19 cellular contexts compared by ENCODE assay signal in the genomic region with DNA sequence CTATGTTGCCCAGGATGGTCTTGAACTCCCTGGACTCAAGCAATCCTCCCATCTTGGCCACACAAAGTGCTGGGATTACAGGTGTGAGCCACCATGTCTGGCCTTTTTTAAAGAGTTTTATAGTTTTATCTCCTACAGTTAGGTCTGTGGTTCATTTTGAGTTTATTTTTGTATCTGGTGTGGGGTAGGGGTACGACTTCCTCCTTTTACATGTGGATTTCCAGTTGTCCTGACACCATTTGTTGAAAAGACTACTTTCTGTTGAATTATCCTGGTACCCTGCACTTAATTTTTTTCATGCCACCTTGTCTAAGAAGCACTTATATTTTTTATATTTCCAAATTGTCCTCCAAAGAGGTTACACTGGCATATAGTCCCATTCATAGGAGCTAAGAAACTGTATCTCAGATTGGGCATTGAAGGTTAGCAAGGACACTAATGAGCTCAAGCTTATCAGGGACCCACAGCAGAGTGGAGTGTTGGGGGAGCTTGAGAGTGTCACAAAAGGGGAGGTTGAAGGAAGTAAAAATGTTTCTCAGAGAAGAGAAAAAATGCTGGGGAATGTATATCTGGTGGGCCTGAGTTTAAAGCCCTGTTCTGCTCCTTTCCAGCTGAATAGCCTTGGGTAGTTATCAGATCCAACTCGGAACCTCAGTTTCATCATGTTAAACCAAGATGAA. TPM values are rescaled to one million over a fixed set of nuclear protein-coding genes. Genes with fewer than 3 reads are reported as not detected.
A peak's percentile ranks its signal among the peaks of the same experiment; 100 is the strongest.
DNase-seq lines count a peak whose midpoint lies in the region; ATAC-seq lines count a peak whose summit lies in the region.
"Had no signal": no experiment of that assay in that cellular context is flagged by ENCODE, and none has a peak within 500 bp of the region (broad histone marks: within the 10 kb centered on the region; RNA-seq: fewer than 3 reads in every experiment).

No MANE protein-coding gene starts in this region.

- no peak overlapping the region for H3K9ac ChIP-seq in neuronal stem cell (ENCODE audit: low read depth, low read length, poor library complexity)

- peaks cover 0 to 3% of the 10 kb centered on the region in 2 donors for H3K9me3 ChIP-seq in neuronal stem cell (replicated peaks in 1 of 2; ENCODE audit: control insufficient read depth in 2 of 2, insufficient read depth in 1 of 2, low read depth in 1 of 2, low read length in 2 of 2)

- peaks cover 35% of the 10 kb centered on the region for H3K4me1 Mint-ChIP-seq in activated T-cell treated with anti-CD3 and anti-CD28 coated beads, Interleukin-2, amount 50 U/mL, for 24 hours (ENCODE audit: low read depth)
- peaks cover 33% of the 10 kb centered on the region for H3K4me1 Mint-ChIP-seq in activated T-cell treated with anti-CD3 and anti-CD28 coated beads, Interleukin-2, amount 50 U/mL, for 4 hours (ENCODE audit: low read depth)
- H3K4me1 Mint-ChIP-seq in activated T-helper 17 cell treated with anti-CD3 and anti-CD28 coated beads, Interleukin-2, amount 50 U/mL, for 72 hours: peaks cover 18% of the 10 kb centered on the region
- H3K4me1 Mint-ChIP-seq in stimulated activated naive B cell treated with anti-CD40 and anti-IgM and Interleukin-4, amounts not matched to agents 10 μg/mL and 1 μg/mL and 100 μg/mL, for 72 hours: peaks cover 24 to 35% of the 10 kb centered on the region in 2 donors

- H2AFZ ChIP-seq in neuronal stem cell (ENCODE audit: low read length): no peak overlapping the region
- H2AFZ ChIP-seq: GM23338 had no signal

- H3K27ac Mint-ChIP-seq in activated T-cell treated with anti-CD3 and anti-CD28 coated beads, Interleukin-2, amount 50 U/mL, for 24 hours: peak overlapping the region; percentile 9
- H3K27ac Mint-ChIP-seq in activated T-helper 17 cell treated with anti-CD3 and anti-CD28 coated beads, Interleukin-2, amount 50 U/mL, for 72 hours: peak overlapping the region; percentile 73
- peak overlapping the region; percentile 90 for H3K27ac Mint-ChIP-seq in stimulated activated naive B cell treated with anti-CD40 and anti-IgM and Interleukin-4, amounts not matched to agents 10 μg/mL and 1 μg/mL and 100 μg/mL, for 72 hours
- H3K27ac Mint-ChIP-seq: GM23338, mesothelial cell of epicardium had no signal

- no peaks in the 10 kb centered on the region for H3K9me3 Mint-ChIP-seq in activated T-cell treated with anti-CD3 and anti-CD28 coated beads, Interleukin-2, amount 50 U/mL, for 24 hours
- no peaks in the 10 kb centered on the region for H3K9me3 Mint-ChIP-seq in activated T-cell treated with anti-CD3 and anti-CD28 coated beads, Interleukin-2, amount 50 U/mL, for 4 hours
- H3K9me3 Mint-ChIP-seq in activated T-helper 17 cell treated with anti-CD3 and anti-CD28 coated beads, Interleukin-2, amount 50 U/mL, for 72 hours: no peaks in the 10 kb centered on the region
- no peaks in the 10 kb centered on the region for H3K9me3 Mint-ChIP-seq in stimulated activated naive B cell treated with anti-CD40 and anti-IgM and Interleukin-4, amounts not matched to agents 10 μg/mL and 1 μg/mL and 100 μg/mL, for 72 hours
- H3K9me3 Mint-ChIP-seq: GM23338, mesothelial cell of epicardium had no signal

- DNase-seq in activated T-cell treated with anti-CD3 and anti-CD28 coated beads, Interleukin-2, amount 50 U/mL, for 24 hours: no peak
- no peak for DNase-seq in activated T-cell treated with anti-CD3 and anti-CD28 coated beads, Interleukin-2, amount 50 U/mL, for 4 hours
- DNase-seq in Kasumi-1 (lab: John Stamatoyannopoulos, UW) (peak; percentile 34 to 61), RKO (ENCODE audit: low spot score) (no peak), neuronal stem cell (ENCODE audit: low spot score) (no peak)
- DNase-seq in stimulated activated naive B cell treated with anti-CD40 and anti-IgM and Interleukin-4, amounts not matched to agents 10 μg/mL and 1 μg/mL and 100 μg/mL, for 72 hours: no peak
- DNase-seq: activated CD4-positive, alpha-beta T cell treated with anti-CD3 and anti-CD28 coated beads, Interleukin-2, amount 50 U/mL, for 1 hour; activated gamma-delta T cell treated with Interleukin-2 at 50 U/mL for 16 hours; DMS79; islet precursor cell; stimulated activated CD4-positive, alpha-beta T cell treated with anti-CD3 and anti-CD28 coated beads, Interleukin-12 subunit alpha, Interleukin-12 subunit beta, amount 100 ng/mL, for 4 hours; trophoblast cell had no signal

- H3K18ac ChIP-seq in neuronal stem cell (ENCODE audit: low read length): no peak overlapping the region

- no peak overlapping the region for H2BK15ac ChIP-seq in neuronal stem cell (ENCODE audit: low read length)

- no CpG with 5 or more reads among the region's 2 CpGs for WGBS in neuronal stem cell (ENCODE audit: extremely low coverage in 2 of 2, insufficient read length in 2 of 2, insufficient replicate concordance in 1 of 2), 2 donors

- no peak overlapping the region for H3K14ac ChIP-seq in neuronal stem cell (ENCODE audit: low read length)

- no peaks in the 10 kb centered on the region for H3K4me1 ChIP-seq in neuronal stem cell (ENCODE audit: control insufficient read depth in 2 of 2, insufficient read depth in 1 of 2, low read depth in 1 of 2, low read length in 2 of 2)

- H3K36me3 ChIP-seq in neuronal stem cell (replicated peaks in 1 of 2; ENCODE audit: control insufficient read depth in 2 of 2, insufficient read depth in 2 of 2, low read length in 2 of 2): peaks cover 23 to 47% of the 10 kb centered on the region in 2 donors

- no peak overlapping the region for H2AK5ac ChIP-seq in neuronal stem cell (ENCODE audit: low read depth, low read length)

- H3K27ac ChIP-seq in neuronal stem cell (replicated peaks; ENCODE audit: low read length): no peak overlapping the region

- no peak overlapping the region for H2BK5ac ChIP-seq in neuronal stem cell (ENCODE audit: low read length)

- no peak overlapping the region for H3K4me3 ChIP-seq in neuronal stem cell (ENCODE audit: low read length in 2 of 2)
- H3K4me3 ChIP-seq: GM23338 had no signal

- H2BK12ac ChIP-seq in neuronal stem cell (ENCODE audit: low read length): no peak overlapping the region

- peaks cover 2% of the 10 kb centered on the region for H3K79me1 ChIP-seq in neuronal stem cell (ENCODE audit: low read depth, low read length)

- no peak overlapping the region for H3K4me2 ChIP-seq in neuronal stem cell (ENCODE audit: insufficient read depth, low read length, poor library complexity, severe bottlenecking)
- H3K4me2 ChIP-seq: GM23338 had no signal

- no peak overlapping the region for H2BK120ac ChIP-seq in neuronal stem cell (ENCODE audit: low read depth, low read length)

- no peak overlapping the region for H3K4me3 Mint-ChIP-seq in activated T-cell treated with anti-CD3 and anti-CD28 coated beads, Interleukin-2, amount 50 U/mL, for 24 hours
- no peak overlapping the region for H3K4me3 Mint-ChIP-seq in activated T-cell treated with anti-CD3 and anti-CD28 coated beads, Interleukin-2, amount 50 U/mL, for 4 hours
- peak overlapping the region; percentile 49 for H3K4me3 Mint-ChIP-seq in activated T-helper 17 cell treated with anti-CD3 and anti-CD28 coated beads, Interleukin-2, amount 50 U/mL, for 72 hours
- peak overlapping the region; percentile 71 to 77 for H3K4me3 Mint-ChIP-seq in stimulated activated naive B cell treated with anti-CD40 and anti-IgM and Interleukin-4, amounts not matched to agents 10 μg/mL and 1 μg/mL and 100 μg/mL, for 72 hours
- H3K4me3 Mint-ChIP-seq: GM23338, mesothelial cell of epicardium had no signal

- no peak overlapping the region for H3K4ac ChIP-seq in neuronal stem cell (ENCODE audit: low read length)

- ATAC-seq in activated T-cell treated with anti-CD3 and anti-CD28 coated beads, Interleukin-2, amount 50 U/mL, for 4 hours: no peak
- ATAC-seq in activated T-helper 17 cell treated with anti-CD3 and anti-CD28 coated beads, Interleukin-2, amount 50 U/mL, for 72 hours (replicated peaks): no peak
- peak in 1 of 2 donors; percentile 38 for ATAC-seq in stimulated activated naive B cell treated with anti-CD40 and anti-IgM and Interleukin-4, amounts not matched to agents 10 μg/mL and 1 μg/mL and 100 μg/mL, for 72 hours (replicated peaks)
- no peak for ATAC-seq in GM21390 (IDR thresholded peaks at IDR 0.05; ENCODE audit: unreplicated experiment)
- ATAC-seq: GM23338, SK-N-SH treated with all-trans-retinoic acid at 6 μM for 48 hours had no signal

- no peak overlapping the region for H3K23ac ChIP-seq in neuronal stem cell (ENCODE audit: low read depth, low read length, poor library complexity)

- no peaks in the 10 kb centered on the region for H3K36me3 Mint-ChIP-seq in activated T-cell treated with anti-CD3 and anti-CD28 coated beads, Interleukin-2, amount 50 U/mL, for 24 hours (ENCODE audit: low read depth)
- H3K36me3 Mint-ChIP-seq in activated T-cell treated with anti-CD3 and anti-CD28 coated beads, Interleukin-2, amount 50 U/mL, for 4 hours (ENCODE audit: insufficient read depth): no peaks in the 10 kb centered on the region
- no peaks in the 10 kb centered on the region for H3K36me3 Mint-ChIP-seq in activated T-helper 17 cell treated with anti-CD3 and anti-CD28 coated beads, Interleukin-2, amount 50 U/mL, for 72 hours (ENCODE audit: low read depth)
- peaks cover 0 to 2% of the 10 kb centered on the region in 2 donors for H3K36me3 Mint-ChIP-seq in stimulated activated naive B cell treated with anti-CD40 and anti-IgM and Interleukin-4, amounts not matched to agents 10 μg/mL and 1 μg/mL and 100 μg/mL, for 72 hours

- H3K27me3 ChIP-seq in neuronal stem cell (ENCODE audit: control insufficient read depth in 3 of 3, insufficient read depth in 3 of 3, low read depth in 1 of 3, low read length in 3 of 3): no peaks in the 10 kb centered on the region

- H3K27me3 Mint-ChIP-seq in activated T-cell treated with anti-CD3 and anti-CD28 coated beads, Interleukin-2, amount 50 U/mL, for 24 hours: no peaks in the 10 kb centered on the region
- no peaks in the 10 kb centered on the region for H3K27me3 Mint-ChIP-seq in activated T-cell treated with anti-CD3 and anti-CD28 coated beads, Interleukin-2, amount 50 U/mL, for 4 hours (ENCODE audit: low read depth)
- H3K27me3 Mint-ChIP-seq in activated T-helper 17 cell treated with anti-CD3 and anti-CD28 coated beads, Interleukin-2, amount 50 U/mL, for 72 hours: peaks cover 3% of the 10 kb centered on the region
- H3K27me3 Mint-ChIP-seq in stimulated activated naive B cell treated with anti-CD40 and anti-IgM and Interleukin-4, amounts not matched to agents 10 μg/mL and 1 μg/mL and 100 μg/mL, for 72 hours: no peaks in the 10 kb centered on the region
- H3K27me3 Mint-ChIP-seq: progenitor cell of endocrine pancreas had no signal

- H4K91ac ChIP-seq in neuronal stem cell (ENCODE audit: low read depth, low read length, poor library complexity): no peak overlapping the region

- H4K8ac ChIP-seq in neuronal stem cell (ENCODE audit: low read depth, low read length): no peak overlapping the region

RNA-seq across cellular contexts. Expression of gene MEF2D, which starts 23.4 kb away (rescaled TPM):
- total RNA-seq in activated T-cell treated with anti-CD3 and anti-CD28 coated beads, Interleukin-2, amount 50 U/mL, for 4 hours: 10 to 100 TPM; 42.5 to 50.9 (median 46.3) TPM
- total RNA-seq in activated T-helper 17 cell treated with anti-CD3 and anti-CD28 coated beads, Interleukin-2, amount 50 U/mL, for 72 hours: 10 to 100 TPM; 34.4 to 68.5 TPM
- polyA plus RNA-seq in neuronal stem cell (2013, experiment 1 of 2): 8.4 TPM
- 9.2 TPM for polyA plus RNA-seq in neuronal stem cell (2013, experiment 2 of 2)

RNA-seq across cellular contexts. Expression of gene IQGAP3, which starts 48.4 kb away (rescaled TPM):
- under 1 TPM; 0.18 to 0.38 (median 0.37) TPM for total RNA-seq in activated T-cell treated with anti-CD3 and anti-CD28 coated beads, Interleukin-2, amount 50 U/mL, for 4 hours
- 1 to 10 TPM; 8.7 to 9.4 TPM for total RNA-seq in activated T-helper 17 cell treated with anti-CD3 and anti-CD28 coated beads, Interleukin-2, amount 50 U/mL, for 72 hours
- polyA plus RNA-seq in neuronal stem cell (2013, experiment 1 of 2): 13.1 TPM
- 12.7 TPM for polyA plus RNA-seq in neuronal stem cell (2013, experiment 2 of 2)

RNA-seq across cellular contexts. Expression of gene TTC24, which starts 55.6 kb away (rescaled TPM):
- 10 to 100 TPM in 1 of 3 donors, 1 to 10 TPM in 2; 2.9 to 10.9 (median 5.4) TPM for total RNA-seq in activated T-cell treated with anti-CD3 and anti-CD28 coated beads, Interleukin-2, amount 50 U/mL, for 4 hours
- under 1 TPM in 1 of 2 donors, not detected in 1; 0.79 TPM for total RNA-seq in activated T-helper 17 cell treated with anti-CD3 and anti-CD28 coated beads, Interleukin-2, amount 50 U/mL, for 72 hours
- not detected for polyA plus RNA-seq in neuronal stem cell (2013, experiment 1 of 2)
- not detected for polyA plus RNA-seq in neuronal stem cell (2013, experiment 2 of 2)
- total RNA-seq: bronchial epithelial cell, GM23338, mesothelial cell of epicardium, progenitor cell of endocrine pancreas had no signal
- polyA plus RNA-seq: GM23338 had no signal

Comparison
In these comparisons a context has a peak if more than half of its experiments do, and no peak if none do; other contexts are left out.
1. DNase-seq: peak in Kasumi-1 (2 of 2); none in activated T-cell treated with anti-CD3 and anti-CD28 coated beads, Interleukin-2, amount 50 U/mL, for 24 hours (single experiment), activated T-cell treated with anti-CD3 and anti-CD28 coated beads, Interleukin-2, amount 50 U/mL, for 4 hours (single experiment), stimulated activated naive B cell treated with anti-CD40 and anti-IgM and Interleukin-4, amounts not matched to agents 10 μg/mL and 1 μg/mL and 100 μg/mL, for 72 hours (single experiment), RKO (single experiment) and neuronal stem cell (single experiment).
2. H3K27ac Mint-ChIP-seq: peak in every context shown above with its lines; median percentile 90 in stimulated activated naive B cell treated with anti-CD40 and anti-IgM and Interleukin-4, amounts not matched to agents 10 μg/mL and 1 μg/mL and 100 μg/mL, for 72 hours; 73 in activated T-helper 17 cell treated with anti-CD3 and anti-CD28 coated beads, Interleukin-2, amount 50 U/mL, for 72 hours; 9 in activated T-cell treated with anti-CD3 and anti-CD28 coated beads, Interleukin-2, amount 50 U/mL, for 24 hours.
3. H3K4me3 Mint-ChIP-seq: peak in activated T-helper 17 cell treated with anti-CD3 and anti-CD28 coated beads, Interleukin-2, amount 50 U/mL, for 72 hours (single experiment) and stimulated activated naive B cell treated with anti-CD40 and anti-IgM and Interleukin-4, amounts not matched to agents 10 μg/mL and 1 μg/mL and 100 μg/mL, for 72 hours (2 of 2); none in activated T-cell treated with anti-CD3 and anti-CD28 coated beads, Interleukin-2, amount 50 U/mL, for 24 hours (single experiment) and activated T-cell treated with anti-CD3 and anti-CD28 coated beads, Interleukin-2, amount 50 U/mL, for 4 hours (single experiment).
4. RNA of gene IQGAP3, which starts 48.4 kb away (total RNA-seq): 8.7 to 9.4 TPM in activated T-helper 17 cell treated with anti-CD3 and anti-CD28 coated beads, Interleukin-2, amount 50 U/mL, for 72 hours; 0.18 to 0.38 TPM in activated T-cell treated with anti-CD3 and anti-CD28 coated beads, Interleukin-2, amount 50 U/mL, for 4 hours; every median in the first group is over 4 times any median in the second.